In the genomic region with DNA sequence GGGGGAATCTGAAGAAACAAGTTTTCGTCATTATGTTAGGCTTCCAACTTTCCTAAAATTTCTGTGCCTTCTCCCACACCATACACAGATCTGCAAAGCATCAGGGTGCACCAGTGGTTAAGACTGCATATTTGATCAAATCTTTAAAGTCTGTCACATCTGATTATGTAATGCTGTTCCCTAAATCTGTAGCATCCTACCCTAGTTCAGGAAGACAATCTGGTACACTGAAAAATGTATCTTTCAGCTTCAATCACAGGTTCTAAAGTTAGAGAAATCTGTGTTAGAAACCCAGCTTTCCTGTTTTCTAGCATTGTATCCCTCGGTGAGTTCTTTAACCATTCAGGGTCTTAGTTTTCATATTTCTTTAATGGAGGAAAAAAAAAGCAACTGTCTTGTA, we compare ENCODE assay signal across 19 cellular contexts.
"Had no signal": no experiment of that assay in that cellular context is flagged by ENCODE, and none has a peak within 500 bp of the region (broad histone marks: within the 10 kb centered on the region; RNA-seq: fewer than 3 reads in every experiment).

No MANE protein-coding gene starts in this region.

- DNase-seq: activated CD4-positive, alpha-beta memory T cell treated with anti-CD3 and anti-CD28 coated beads, Interleukin-2, amount 10 ng/mL, durations not matched to agents 7 days and 5 days; activated CD4-positive, alpha-beta T cell treated with anti-CD3 and anti-CD28 coated beads for 48 hours; activated CD4-positive, CD25-positive, alpha-beta regulatory T cell; activated CD8-positive, alpha-beta memory T cell treated with anti-CD3 and anti-CD28 coated beads, Interleukin-2, amount 10 ng/mL, durations not matched to agents 7 days and 5 days; activated naive CD4-positive, alpha-beta T cell; anterior cingulate cortex; colonic mucosa; erythroblast; lower lobe of right lung; stimulated activated CD4-positive, alpha-beta T cell treated with anti-CD3 and anti-CD28 coated beads, Interleukin-12 subunit alpha, Interleukin-12 subunit beta, amount 100 ng/mL, for 4 hours; stimulated activated CD4-positive, alpha-beta T cell treated with anti-CD3 and anti-CD28 coated beads, Interleukin-1b, Interleukin-23, amount 100 ng/mL, for 48 hours; stimulated activated naive CD4-positive, alpha-beta T cell treated with Interleukin-2 at 50 U/mL for 16 hours; T1000; tibial artery had no signal

- H3K27me3 Mint-ChIP-seq: activated T-helper 17 cell treated with anti-CD3 and anti-CD28 coated beads, Interleukin-2, amount 50 U/mL, for 72 hours; central memory CD8-positive, alpha-beta T cell; progenitor cell of endocrine pancreas had no signal

- H3K4me3 ChIP-seq: colonic mucosa, lower lobe of right lung, right atrium auricular region, tibial artery had no signal

- H3K9me3 ChIP-seq: colonic mucosa, lower lobe of right lung, right atrium auricular region, tibial artery had no signal

- ATAC-seq: activated CD8-positive, alpha-beta memory T cell treated with anti-CD3 and anti-CD28 coated beads, Interleukin-2, amount 10 ng/mL, durations not matched to agents 7 days and 5 days; activated T-helper 17 cell treated with anti-CD3 and anti-CD28 coated beads, Interleukin-2, amount 50 U/mL, for 72 hours; lower lobe of right lung; natural killer cell treated with Interleukin-12 subunit alpha and Interleukin-12 subunit beta and Interleukin-15 and Interleukin-18, amount 100 ng/mL, for 72 hours had no signal

- H3K4me3 Mint-ChIP-seq: activated CD4-positive, alpha-beta memory T cell treated with anti-CD3 and anti-CD28 coated beads, Interleukin-2, amount 10 ng/mL, durations not matched to agents 7 days and 5 days; activated CD8-positive, alpha-beta memory T cell treated with anti-CD3 and anti-CD28 coated beads, Interleukin-2, amount 10 ng/mL, durations not matched to agents 7 days and 5 days; activated T-helper 17 cell treated with anti-CD3 and anti-CD28 coated beads, Interleukin-2, amount 50 U/mL, for 72 hours; central memory CD8-positive, alpha-beta T cell; natural killer cell treated with Interleukin-12 subunit alpha and Interleukin-12 subunit beta and Interleukin-15 and Interleukin-18, amount 100 ng/mL, for 72 hours had no signal

- H3K27ac ChIP-seq: colonic mucosa, lower lobe of right lung, right atrium auricular region, tibial artery had no signal

- H3K27ac Mint-ChIP-seq: activated CD4-positive, alpha-beta memory T cell treated with anti-CD3 and anti-CD28 coated beads, Interleukin-2, amount 10 ng/mL, durations not matched to agents 7 days and 5 days; activated CD8-positive, alpha-beta memory T cell treated with anti-CD3 and anti-CD28 coated beads, Interleukin-2, amount 10 ng/mL, durations not matched to agents 7 days and 5 days; activated T-helper 17 cell treated with anti-CD3 and anti-CD28 coated beads, Interleukin-2, amount 50 U/mL, for 72 hours; natural killer cell treated with Interleukin-12 subunit alpha and Interleukin-12 subunit beta and Interleukin-15 and Interleukin-18, amount 100 ng/mL, for 72 hours; progenitor cell of endocrine pancreas had no signal

- H3K27me3 ChIP-seq: colonic mucosa, right atrium auricular region, tibial artery had no signal

- H3K9me3 Mint-ChIP-seq: activated CD4-positive, alpha-beta memory T cell treated with anti-CD3 and anti-CD28 coated beads, Interleukin-2, amount 10 ng/mL, durations not matched to agents 7 days and 5 days; activated T-helper 17 cell treated with anti-CD3 and anti-CD28 coated beads, Interleukin-2, amount 50 U/mL, for 72 hours; central memory CD8-positive, alpha-beta T cell; natural killer cell treated with Interleukin-12 subunit alpha and Interleukin-12 subunit beta and Interleukin-15 and Interleukin-18, amount 100 ng/mL, for 72 hours had no signal

- H3K36me3 ChIP-seq: colonic mucosa, lower lobe of right lung, right atrium auricular region, tibial artery had no signal

- H3K4me1 ChIP-seq: colonic mucosa had no signal

- H3K36me3 Mint-ChIP-seq: activated CD8-positive, alpha-beta memory T cell treated with anti-CD3 and anti-CD28 coated beads, Interleukin-2, amount 10 ng/mL, durations not matched to agents 7 days and 5 days; natural killer cell treated with Interleukin-12 subunit alpha and Interleukin-12 subunit beta and Interleukin-15 and Interleukin-18, amount 100 ng/mL, for 72 hours had no signal
